ENCODE assay signal across 18 cellular contexts in the genomic region with DNA sequence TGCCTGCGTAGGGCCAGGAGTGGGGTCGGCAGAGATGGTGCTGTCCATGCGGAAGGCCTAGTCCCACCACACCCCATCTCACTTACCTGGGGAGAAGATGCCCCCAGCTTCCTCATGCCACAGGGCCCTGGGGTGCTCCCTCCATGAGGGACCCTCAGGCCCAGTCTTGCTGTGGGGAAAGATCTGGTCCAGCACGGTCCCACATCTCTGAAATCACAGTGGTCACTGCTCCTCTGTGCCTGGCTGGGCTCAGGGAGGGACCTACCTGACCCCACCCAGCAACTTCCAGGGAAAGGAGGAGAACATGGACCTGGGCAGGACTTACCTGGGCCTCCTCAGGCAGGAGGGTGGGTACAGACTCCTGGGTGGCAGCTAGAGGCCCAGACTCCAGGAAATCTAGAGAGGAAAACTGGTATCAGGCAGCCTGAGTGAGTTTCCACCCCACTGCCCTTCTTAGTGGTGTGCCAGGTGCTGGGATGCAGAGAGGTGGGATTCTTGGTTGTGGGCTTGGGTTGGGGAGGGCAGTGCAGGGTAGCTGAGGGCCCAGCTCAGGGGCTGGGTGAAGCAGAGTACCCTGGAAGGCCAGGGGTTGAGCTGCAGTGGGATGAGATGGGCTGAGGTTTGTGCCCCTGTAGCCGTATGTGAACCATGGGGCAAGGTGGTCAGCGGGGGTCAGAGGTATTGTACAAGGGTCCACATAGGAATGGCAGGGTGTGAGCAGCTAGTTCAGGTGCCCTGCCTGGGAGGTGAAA. TPM values are rescaled to one million over a fixed set of nuclear protein-coding genes. Genes with fewer than 3 reads are reported as not detected.
DNase-seq lines count a peak whose midpoint lies in the region; ATAC-seq, FAIRE-seq and TF ChIP-seq lines count a peak whose summit lies in the region.
"Had no signal": no experiment of that assay in that cellular context is flagged by ENCODE, and none has a peak within 500 bp of the region (broad histone marks: within the 10 kb centered on the region; RNA-seq: fewer than 3 reads in every experiment).

No MANE protein-coding gene starts in this region.

- no peak overlapping the region for H3K4me2 ChIP-seq in HepG2 (ENCODE audit: low read depth, low read length)

- ATAC-seq in HepG2 (no peak), HG02763 (IDR thresholded peaks at IDR 0.05; ENCODE audit: unreplicated experiment) (no peak)
- no peak for ATAC-seq in stimulated activated memory B cell treated with anti-CD40 and anti-IgM and Interleukin-4, amounts not matched to agents 10 μg/mL and 1 μg/mL and 100 μg/mL, for 72 hours
- ATAC-seq: activated CD4-positive, CD25-positive, alpha-beta regulatory T cell treated with anti-CD3 and anti-CD28 coated beads, Interleukin-2, amount 50 U/mL, for 24 hours had no signal

- H3K36me3 ChIP-seq in Peyer's patch (peaks cover 0 to 23% (median 0%) of the 10 kb centered on the region in 3 donors), HepG2 (replicated peaks in 1 of 2; ENCODE audit: control insufficient read depth in 1 of 2, insufficient read depth in 2 of 2, low read length in 2 of 2) (no peaks in the 10 kb centered on the region; a peak in 2 of 5 replicates)

- POLR2A ChIA-PET in activated CD4-positive, alpha-beta T cell treated with anti-CD3 and anti-CD28 coated beads, Interleukin-2, amount 10 ng/mL, durations not matched to agents 7 days and 5 days (lab: Charles Lee) = no interaction called here
- POLR2A ChIA-PET in HepG2 (lab: Yijun Ruan, JAX) = interaction anchor here (1.4 kb wide), 1 partner anchor 10 kb away, joined by 8 read pairs; no protein-coding TSS in a partner anchor

- in situ Hi-C loops in HepG2 (cut with HindIII; ENCODE audit: extremely low pct_ligation_motif_present, low pct_unique_long_range_greater_than_20kb) = no loop called here

- H3K9ac ChIP-seq in HepG2 (ENCODE audit: insufficient read depth, low read depth, low read length) = no peak overlapping the region

- intact Hi-C loops in HepG2 (cut with micrococcal nuclease; ENCODE audit: unreplicated experiment) = no loop called here

- CTCF ChIA-PET in activated CD4-positive, alpha-beta T cell treated with anti-CD3 and anti-CD28 coated beads, Interleukin-2, amount 10 ng/mL, durations not matched to agents 7 days and 5 days (lab: Charles Lee) = interaction anchor here (0.6 to 1.7 kb wide), 4 partner anchors 8 to 342 kb away, joined by 3 to 7 read pairs (median 4); a partner anchor contains a TSS
- CTCF ChIA-PET in HepG2 (lab: Yijun Ruan, JAX; ENCODE audit: low intra/inter-chr PET ratio, low total read pairs) = no interaction called here

- H4K20me1 ChIP-seq in HepG2 (ENCODE audit: insufficient read depth, low read length) = no peaks in the 10 kb centered on the region

- H3K36me3 Mint-ChIP-seq in activated CD4-positive, alpha-beta T cell treated with anti-CD3 and anti-CD28 coated beads, Interleukin-2, amount 10 ng/mL, durations not matched to agents 7 days and 5 days (ENCODE audit: low read depth) = peaks cover 26% of the 10 kb centered on the region
- peaks cover 37% of the 10 kb centered on the region for H3K36me3 Mint-ChIP-seq in stimulated activated memory B cell treated with anti-CD40 and anti-IgM and Interleukin-4, amounts not matched to agents 10 μg/mL and 1 μg/mL and 100 μg/mL, for 72 hours

- H3K9me3 ChIP-seq in Peyer's patch (no peaks in the 10 kb centered on the region), HepG2 (ENCODE audit: low read length) (no peaks in the 10 kb centered on the region)

- H3K27ac ChIP-seq in Peyer's patch (no peak overlapping the region), HepG2 (ENCODE audit: extremely low read length, insufficient read depth, low read length) (no peak overlapping the region)

- H3K4me1 ChIP-seq in Peyer's patch (peaks cover 0 to 12% (median 5%) of the 10 kb centered on the region in 4 donors), HepG2 (ENCODE audit: insufficient read depth, low read length) (peaks cover 28% of the 10 kb centered on the region)

- TF ChIP-seq RAD21 in HepG2 (CRISPR knock-in tag; IDR thresholded peaks at IDR 0.05) = no peak

- H2AFZ ChIP-seq in HepG2 (ENCODE audit: low read length) = no peak overlapping the region

- BruUV-seq in HepG2 (replicated peaks; lab: Mats Ljungman, UMichigan) = no TSS peak

- H3K27me3 ChIP-seq in Peyer's patch (no peaks in the 10 kb centered on the region), HepG2 (ENCODE audit: control insufficient read depth in 1 of 2, insufficient read depth in 2 of 2, low read length in 2 of 2) (no peaks in the 10 kb centered on the region)

- peak overlapping the region; percentile 5 for H3K27ac Mint-ChIP-seq in activated CD4-positive, alpha-beta T cell treated with anti-CD3 and anti-CD28 coated beads, Interleukin-2, amount 10 ng/mL, durations not matched to agents 7 days and 5 days
- peak overlapping the region; percentile 47 for H3K27ac Mint-ChIP-seq in stimulated activated memory B cell treated with anti-CD40 and anti-IgM and Interleukin-4, amounts not matched to agents 10 μg/mL and 1 μg/mL and 100 μg/mL, for 72 hours
- H3K27ac Mint-ChIP-seq: endodermal cell had no signal

- no peak for TF ChIP-seq CTCF in Peyer's patch (IDR thresholded peaks at IDR 0.05)
- no peak for TF ChIP-seq CTCF in HepG2 (CRISPR knock-in tag; IDR thresholded peaks at IDR 0.05)

- H3K4me3 ChIP-seq in Peyer's patch = no peak overlapping the region
- no peak overlapping the region for H3K4me3 ChIP-seq in HepG2 (replicated peaks in 1 of 3; ENCODE audit: insufficient read depth in 1 of 3, low read depth in 2 of 3, low read length in 3 of 3)

- DNase-seq in activated CD4-positive, alpha-beta T cell treated with anti-CD3 and anti-CD28 coated beads, Interleukin-2, amount 10 ng/mL, durations not matched to agents 7 days and 5 days = no peak
- no peak for DNase-seq in activated CD4-positive, alpha-beta T cell treated with anti-CD3 and anti-CD28 coated beads for 4 hours
- DNase-seq in Peyer's patch = peak; percentile 10 to 40 (median 25)
- no peak for DNase-seq in HepG2 (ENCODE audit: low spot score)
- DNase-seq in NCI-H2081 treated with DMSO at 0.1 percent for 48 hours (lab: John Stamatoyannopoulos, UW) = no peak
- DNase-seq in AG08395 (ENCODE audit: low spot score) = no peak
- DNase-seq: CD4-positive, alpha-beta memory T cell; endodermal cell; H9; hippocampal formation; Karpas-422; NCI-H1092 treated with DMSO at 0.1 percent for 48 hours; NCI-H748 treated with DMSO at 0.1 percent for 48 hours had no signal

- TF ChIP-seq EP300 in HepG2 (IDR thresholded peaks at IDR 0.05; ENCODE audit: low read depth in 2 of 2, low read length in 2 of 2) (no peak), HepG2 (CRISPR knock-in tag; IDR thresholded peaks at IDR 0.05; ENCODE audit: borderline replicate concordance) (no peak)

- no peaks in the 10 kb centered on the region for H3K27me3 Mint-ChIP-seq in activated CD4-positive, alpha-beta T cell treated with anti-CD3 and anti-CD28 coated beads, Interleukin-2, amount 10 ng/mL, durations not matched to agents 7 days and 5 days
- no peaks in the 10 kb centered on the region for H3K27me3 Mint-ChIP-seq in stimulated activated memory B cell treated with anti-CD40 and anti-IgM and Interleukin-4, amounts not matched to agents 10 μg/mL and 1 μg/mL and 100 μg/mL, for 72 hours
- H3K27me3 Mint-ChIP-seq: CD4-positive, alpha-beta memory T cell had no signal

- H3K4me1 Mint-ChIP-seq in activated CD4-positive, alpha-beta T cell treated with anti-CD3 and anti-CD28 coated beads, Interleukin-2, amount 10 ng/mL, durations not matched to agents 7 days and 5 days = peaks cover 37% of the 10 kb centered on the region
- H3K4me1 Mint-ChIP-seq in stimulated activated memory B cell treated with anti-CD40 and anti-IgM and Interleukin-4, amounts not matched to agents 10 μg/mL and 1 μg/mL and 100 μg/mL, for 72 hours = peaks cover 43% of the 10 kb centered on the region

- H3K79me2 ChIP-seq in HepG2 (ENCODE audit: insufficient read depth, low read length) = no peaks in the 10 kb centered on the region

- no peak for TF ChIP-seq POLR2A in Peyer's patch (IDR thresholded peaks at IDR 0.05)
- TF ChIP-seq POLR2A in HepG2 (IDR thresholded peaks at IDR 0.05; ENCODE audit: insufficient read depth in 1 of 2, low read depth in 2 of 2, low read length in 2 of 2) = no peak

- 98% methylated on average over 5 of the region's 6 CpGs for WGBS in HepG2 (ENCODE audit: low lambda C conversion rate)

- FAIRE-seq in HepG2 (lab: Jason Lieb, UNC) = no peak
- FAIRE-seq: GM18507 had no signal

- no peaks in the 10 kb centered on the region for H3K9me3 Mint-ChIP-seq in activated CD4-positive, alpha-beta T cell treated with anti-CD3 and anti-CD28 coated beads, Interleukin-2, amount 10 ng/mL, durations not matched to agents 7 days and 5 days
- peaks cover 3% of the 10 kb centered on the region for H3K9me3 Mint-ChIP-seq in stimulated activated memory B cell treated with anti-CD40 and anti-IgM and Interleukin-4, amounts not matched to agents 10 μg/mL and 1 μg/mL and 100 μg/mL, for 72 hours
- H3K9me3 Mint-ChIP-seq: activated T-helper 1 cell treated with anti-CD3 and anti-CD28 coated beads, Interleukin-12 subunit alpha, Interleukin-12 subunit beta, Interleukin-2, Interleukin-4 antibody, amounts not matched to agents 30 ng/mL and 10 ng/mL and 1 ng/mL, durations not matched to agents 14 hours and 24 hours and 36 hours; endodermal cell; H9 had no signal

- no peak overlapping the region for H3K4me3 Mint-ChIP-seq in activated CD4-positive, alpha-beta T cell treated with anti-CD3 and anti-CD28 coated beads, Interleukin-2, amount 10 ng/mL, durations not matched to agents 7 days and 5 days
- no peak overlapping the region for H3K4me3 Mint-ChIP-seq in stimulated activated memory B cell treated with anti-CD40 and anti-IgM and Interleukin-4, amounts not matched to agents 10 μg/mL and 1 μg/mL and 100 μg/mL, for 72 hours
- H3K4me3 Mint-ChIP-seq: activated T-helper 1 cell treated with anti-CD3 and anti-CD28 coated beads, Interleukin-12 subunit alpha, Interleukin-12 subunit beta, Interleukin-2, Interleukin-4 antibody, amounts not matched to agents 30 ng/mL and 10 ng/mL and 1 ng/mL, durations not matched to agents 14 hours and 24 hours and 36 hours; endodermal cell had no signal

RNA-seq across cellular contexts. Expression of a gene that starts 3.8 kb away (rescaled TPM):
- 10 to 100 TPM; 28.6 to 33.1 TPM for total RNA-seq in activated CD4-positive, alpha-beta T cell treated with anti-CD3 and anti-CD28 coated beads, Interleukin-2, amount 10 ng/mL, durations not matched to agents 7 days and 5 days
- total RNA-seq in Peyer's patch (100 to 1,000 TPM in 1 of 4 donors, 10 to 100 TPM in 3; 60.9 to 123 (median 82.3) TPM), HepG2 (2016; rRNA removed; fragmentation: Illumina TruSeq; extraction: Trizol) (1.3 and 3.1 TPM in 2 replicates)
- 0.97 and 1.1 TPM in 2 replicates for total RNA-seq in HepG2 (2016; cell fraction: cytosol; rRNA removed; fragmentation: Illumina TruSeq; extraction: Trizol; ENCODE audit: low read depth)
- 1.0 and 3.4 TPM in 2 replicates for total RNA-seq in HepG2 (2016; cell fraction: insoluble cytoplasmic fraction; rRNA removed; fragmentation: Illumina TruSeq; extraction: Trizol)
- 1.1 and 1.4 TPM in 2 replicates for total RNA-seq in HepG2 (2016; cell fraction: membrane; rRNA removed; fragmentation: Illumina TruSeq; extraction: Trizol)
- 3.8 and 4.3 TPM in 2 replicates for total RNA-seq in HepG2 (2016; cell fraction: nucleus; rRNA removed; fragmentation: Illumina TruSeq; extraction: Trizol)
- polyA plus RNA-seq in HepG2 (2011; rRNA removed) = 8.1 and 10.0 TPM in 2 replicates
- 3.4 and 6.6 TPM in 2 replicates for polyA plus RNA-seq in HepG2 (2011; cell fraction: cytosol; rRNA removed)
- polyA plus RNA-seq in HepG2 (2011; cell fraction: nucleus; rRNA removed) = 73.5 and 84.6 TPM in 2 replicates
- polyA plus RNA-seq in HepG2 (2012) = 4.8 and 6.6 TPM in 2 replicates
- polyA plus RNA-seq in HepG2 (2016; cell fraction: cytosol; fragmentation: Illumina TruSeq; extraction: Trizol; ENCODE audit: low read depth) = 0.12 and 0.23 TPM in 2 replicates
- polyA plus RNA-seq in HepG2 (2016; cell fraction: insoluble cytoplasmic fraction; fragmentation: Illumina TruSeq; extraction: Trizol; ENCODE audit: low read depth) = 1.3 and 1.5 TPM in 2 replicates
- polyA plus RNA-seq in HepG2 (2016; cell fraction: membrane; fragmentation: Illumina TruSeq; extraction: Trizol; ENCODE audit: low read depth) = 0.18 and 0.57 TPM in 2 replicates
- 15.9 and 16.0 TPM in 2 replicates for polyA plus RNA-seq in HepG2 (2016; cell fraction: nucleus; fragmentation: Illumina TruSeq; extraction: Trizol; ENCODE audit: insufficient read depth, low read depth)
- polyA minus RNA-seq in HepG2 (2011; rRNA and poly(A)+ RNA removed; ENCODE audit: low replicate concordance) = 12.8 and 32.3 TPM in 2 replicates
- polyA minus RNA-seq in HepG2 (2011; cell fraction: cytosol; rRNA and poly(A)+ RNA removed) = 1.9 and 3.2 TPM in 2 replicates
- polyA minus RNA-seq in HepG2 (2011; cell fraction: nucleus; rRNA and poly(A)+ RNA removed) = 11.1 and 11.8 TPM in 2 replicates

RNA-seq across cellular contexts. Expression of a gene that starts 11.0 kb away (rescaled TPM):
- total RNA-seq in activated CD4-positive, alpha-beta T cell treated with anti-CD3 and anti-CD28 coated beads, Interleukin-2, amount 10 ng/mL, durations not matched to agents 7 days and 5 days = 10 to 100 TPM; 82.8 to 96.0 TPM
- total RNA-seq in Peyer's patch = 10 to 100 TPM; 10.2 to 37.1 (median 18.5) TPM
- total RNA-seq in HepG2 (2016; rRNA removed; fragmentation: Illumina TruSeq; extraction: Trizol) = 29.5 and 36.2 TPM in 2 replicates
- total RNA-seq in HepG2 (2016; cell fraction: cytosol; rRNA removed; fragmentation: Illumina TruSeq; extraction: Trizol; ENCODE audit: low read depth) = 14.2 and 15.5 TPM in 2 replicates
- total RNA-seq in HepG2 (2016; cell fraction: insoluble cytoplasmic fraction; rRNA removed; fragmentation: Illumina TruSeq; extraction: Trizol) = 25.4 and 36.1 TPM in 2 replicates
- 26.0 and 30.0 TPM in 2 replicates for total RNA-seq in HepG2 (2016; cell fraction: membrane; rRNA removed; fragmentation: Illumina TruSeq; extraction: Trizol)
- total RNA-seq in HepG2 (2016; cell fraction: nucleus; rRNA removed; fragmentation: Illumina TruSeq; extraction: Trizol) = 14.4 and 19.6 TPM in 2 replicates
- polyA plus RNA-seq in HepG2 (2011; rRNA removed) = 50.3 and 55.5 TPM in 2 replicates
- 32.0 and 34.7 TPM in 2 replicates for polyA plus RNA-seq in HepG2 (2011; cell fraction: cytosol; rRNA removed)
- polyA plus RNA-seq in HepG2 (2011; cell fraction: nucleus; rRNA removed) = 59.9 and 61.9 TPM in 2 replicates
- polyA plus RNA-seq in HepG2 (2012) = 47.3 and 47.7 TPM in 2 replicates
- polyA plus RNA-seq in HepG2 (2016; cell fraction: cytosol; fragmentation: Illumina TruSeq; extraction: Trizol; ENCODE audit: low read depth) = 22.8 and 27.9 TPM in 2 replicates
- polyA plus RNA-seq in HepG2 (2016; cell fraction: insoluble cytoplasmic fraction; fragmentation: Illumina TruSeq; extraction: Trizol; ENCODE audit: low read depth) = 54.2 and 62.5 TPM in 2 replicates
- 30.4 and 40.6 TPM in 2 replicates for polyA plus RNA-seq in HepG2 (2016; cell fraction: membrane; fragmentation: Illumina TruSeq; extraction: Trizol; ENCODE audit: low read depth)
- 53.2 and 66.7 TPM in 2 replicates for polyA plus RNA-seq in HepG2 (2016; cell fraction: nucleus; fragmentation: Illumina TruSeq; extraction: Trizol; ENCODE audit: insufficient read depth, low read depth)
- 39.7 and 154 TPM in 2 replicates for polyA minus RNA-seq in HepG2 (2011; rRNA and poly(A)+ RNA removed; ENCODE audit: low replicate concordance)
- polyA minus RNA-seq in HepG2 (2011; cell fraction: cytosol; rRNA and poly(A)+ RNA removed) = 26.9 and 27.3 TPM in 2 replicates
- 20.8 and 23.0 TPM in 2 replicates for polyA minus RNA-seq in HepG2 (2011; cell fraction: nucleus; rRNA and poly(A)+ RNA removed)

RNA-seq across cellular contexts. Expression of a gene that starts 14.5 kb away (rescaled TPM):
- 100 to 1,000 TPM; 128 to 137 TPM for total RNA-seq in activated CD4-positive, alpha-beta T cell treated with anti-CD3 and anti-CD28 coated beads, Interleukin-2, amount 10 ng/mL, durations not matched to agents 7 days and 5 days
- total RNA-seq in Peyer's patch (100 to 1,000 TPM in 2 of 4 donors, 10 to 100 TPM in 2; 79.2 to 115 (median 101) TPM), HepG2 (2016; rRNA removed; fragmentation: Illumina TruSeq; extraction: Trizol) (55.0 and 70.9 TPM in 2 replicates)
- total RNA-seq in HepG2 (2016; cell fraction: cytosol; rRNA removed; fragmentation: Illumina TruSeq; extraction: Trizol; ENCODE audit: low read depth) = 45.6 and 61.8 TPM in 2 replicates
- total RNA-seq in HepG2 (2016; cell fraction: insoluble cytoplasmic fraction; rRNA removed; fragmentation: Illumina TruSeq; extraction: Trizol) = 56.2 and 72.4 TPM in 2 replicates
- 35.3 and 50.0 TPM in 2 replicates for total RNA-seq in HepG2 (2016; cell fraction: membrane; rRNA removed; fragmentation: Illumina TruSeq; extraction: Trizol)
- total RNA-seq in HepG2 (2016; cell fraction: nucleus; rRNA removed; fragmentation: Illumina TruSeq; extraction: Trizol) = 22.1 and 25.7 TPM in 2 replicates
- 49.7 and 51.4 TPM in 2 replicates for polyA plus RNA-seq in HepG2 (2011; rRNA removed)
- polyA plus RNA-seq in HepG2 (2011; cell fraction: cytosol; rRNA removed) = 61.9 and 66.7 TPM in 2 replicates
- 108 and 113 TPM in 2 replicates for polyA plus RNA-seq in HepG2 (2011; cell fraction: nucleus; rRNA removed)
- polyA plus RNA-seq in HepG2 (2012) = 41.7 and 46.0 TPM in 2 replicates
- polyA plus RNA-seq in HepG2 (2016; cell fraction: cytosol; fragmentation: Illumina TruSeq; extraction: Trizol; ENCODE audit: low read depth) = 56.7 and 73.4 TPM in 2 replicates
- 88.0 and 94.2 TPM in 2 replicates for polyA plus RNA-seq in HepG2 (2016; cell fraction: insoluble cytoplasmic fraction; fragmentation: Illumina TruSeq; extraction: Trizol; ENCODE audit: low read depth)
- 38.7 and 48.0 TPM in 2 replicates for polyA plus RNA-seq in HepG2 (2016; cell fraction: membrane; fragmentation: Illumina TruSeq; extraction: Trizol; ENCODE audit: low read depth)
- polyA plus RNA-seq in HepG2 (2016; cell fraction: nucleus; fragmentation: Illumina TruSeq; extraction: Trizol; ENCODE audit: insufficient read depth, low read depth) = 55.6 and 56.2 TPM in 2 replicates
- polyA minus RNA-seq in HepG2 (2011; rRNA and poly(A)+ RNA removed; ENCODE audit: low replicate concordance) = 46.3 and 131 TPM in 2 replicates
- polyA minus RNA-seq in HepG2 (2011; cell fraction: cytosol; rRNA and poly(A)+ RNA removed) = 25.4 and 27.7 TPM in 2 replicates
- 21.0 and 24.5 TPM in 2 replicates for polyA minus RNA-seq in HepG2 (2011; cell fraction: nucleus; rRNA and poly(A)+ RNA removed)

RNA-seq across cellular contexts. Expression of a gene that starts 25.5 kb away (rescaled TPM):
- 100 to 1,000 TPM; 457 to 560 TPM for total RNA-seq in activated CD4-positive, alpha-beta T cell treated with anti-CD3 and anti-CD28 coated beads, Interleukin-2, amount 10 ng/mL, durations not matched to agents 7 days and 5 days
- total RNA-seq in Peyer's patch (100 to 1,000 TPM; 164 to 281 (median 196) TPM), HepG2 (2016; rRNA removed; fragmentation: Illumina TruSeq; extraction: Trizol) (302 and 361 TPM in 2 replicates)
- 29.3 and 34.8 TPM in 2 replicates for total RNA-seq in HepG2 (2016; cell fraction: cytosol; rRNA removed; fragmentation: Illumina TruSeq; extraction: Trizol; ENCODE audit: low read depth)
- total RNA-seq in HepG2 (2016; cell fraction: insoluble cytoplasmic fraction; rRNA removed; fragmentation: Illumina TruSeq; extraction: Trizol) = 282 and 373 TPM in 2 replicates
- 118 and 119 TPM in 2 replicates for total RNA-seq in HepG2 (2016; cell fraction: membrane; rRNA removed; fragmentation: Illumina TruSeq; extraction: Trizol)
- 266 and 307 TPM in 2 replicates for total RNA-seq in HepG2 (2016; cell fraction: nucleus; rRNA removed; fragmentation: Illumina TruSeq; extraction: Trizol)
- 439 and 461 TPM in 2 replicates for polyA plus RNA-seq in HepG2 (2011; rRNA removed)
- polyA plus RNA-seq in HepG2 (2011; cell fraction: cytosol; rRNA removed) = 192 and 284 TPM in 2 replicates
- 913 and 1,149 TPM in 2 replicates for polyA plus RNA-seq in HepG2 (2011; cell fraction: nucleus; rRNA removed)
- 400 and 525 TPM in 2 replicates for polyA plus RNA-seq in HepG2 (2012)
- 31.8 and 43.0 TPM in 2 replicates for polyA plus RNA-seq in HepG2 (2016; cell fraction: cytosol; fragmentation: Illumina TruSeq; extraction: Trizol; ENCODE audit: low read depth)
- 296 and 460 TPM in 2 replicates for polyA plus RNA-seq in HepG2 (2016; cell fraction: insoluble cytoplasmic fraction; fragmentation: Illumina TruSeq; extraction: Trizol; ENCODE audit: low read depth)
- polyA plus RNA-seq in HepG2 (2016; cell fraction: membrane; fragmentation: Illumina TruSeq; extraction: Trizol; ENCODE audit: low read depth) = 94.7 and 105 TPM in 2 replicates
- 574 and 592 TPM in 2 replicates for polyA plus RNA-seq in HepG2 (2016; cell fraction: nucleus; fragmentation: Illumina TruSeq; extraction: Trizol; ENCODE audit: insufficient read depth, low read depth)
- polyA minus RNA-seq in HepG2 (2011; rRNA and poly(A)+ RNA removed; ENCODE audit: low replicate concordance) = 1,983 and 2,170 TPM in 2 replicates
- polyA minus RNA-seq in HepG2 (2011; cell fraction: cytosol; rRNA and poly(A)+ RNA removed) = 465 and 488 TPM in 2 replicates
- polyA minus RNA-seq in HepG2 (2011; cell fraction: nucleus; rRNA and poly(A)+ RNA removed) = 351 and 419 TPM in 2 replicates

RNA-seq across cellular contexts. Expression of a gene that starts 49.8 kb away (rescaled TPM):
- 10 to 100 TPM; 17.9 to 19.9 TPM for total RNA-seq in activated CD4-positive, alpha-beta T cell treated with anti-CD3 and anti-CD28 coated beads, Interleukin-2, amount 10 ng/mL, durations not matched to agents 7 days and 5 days
- total RNA-seq in Peyer's patch (10 to 100 TPM in 3 of 4 donors, 1 to 10 TPM in 1; 7.4 to 21.6 (median 14.3) TPM), HepG2 (2016; rRNA removed; fragmentation: Illumina TruSeq; extraction: Trizol) (2.0 and 3.7 TPM in 2 replicates)
- total RNA-seq in HepG2 (2016; cell fraction: cytosol; rRNA removed; fragmentation: Illumina TruSeq; extraction: Trizol; ENCODE audit: low read depth) = 1.0 and 1.1 TPM in 2 replicates
- 1.9 and 3.8 TPM in 2 replicates for total RNA-seq in HepG2 (2016; cell fraction: insoluble cytoplasmic fraction; rRNA removed; fragmentation: Illumina TruSeq; extraction: Trizol)
- 2.8 TPM in 2 replicates for total RNA-seq in HepG2 (2016; cell fraction: membrane; rRNA removed; fragmentation: Illumina TruSeq; extraction: Trizol)
- 2.7 and 3.4 TPM in 2 replicates for total RNA-seq in HepG2 (2016; cell fraction: nucleus; rRNA removed; fragmentation: Illumina TruSeq; extraction: Trizol)
- 3.0 and 3.2 TPM in 2 replicates for polyA plus RNA-seq in HepG2 (2011; rRNA removed)
- 1.7 and 2.6 TPM in 2 replicates for polyA plus RNA-seq in HepG2 (2011; cell fraction: cytosol; rRNA removed)
- 10.2 and 12.2 TPM in 2 replicates for polyA plus RNA-seq in HepG2 (2011; cell fraction: nucleus; rRNA removed)
- 2.7 and 4.2 TPM in 2 replicates for polyA plus RNA-seq in HepG2 (2012)
- 0.78 and 0.83 TPM in 2 replicates for polyA plus RNA-seq in HepG2 (2016; cell fraction: cytosol; fragmentation: Illumina TruSeq; extraction: Trizol; ENCODE audit: low read depth)
- polyA plus RNA-seq in HepG2 (2016; cell fraction: insoluble cytoplasmic fraction; fragmentation: Illumina TruSeq; extraction: Trizol; ENCODE audit: low read depth) = 3.5 and 3.8 TPM in 2 replicates
- 2.0 and 2.4 TPM in 2 replicates for polyA plus RNA-seq in HepG2 (2016; cell fraction: membrane; fragmentation: Illumina TruSeq; extraction: Trizol; ENCODE audit: low read depth)
- 6.2 and 6.8 TPM in 2 replicates for polyA plus RNA-seq in HepG2 (2016; cell fraction: nucleus; fragmentation: Illumina TruSeq; extraction: Trizol; ENCODE audit: insufficient read depth, low read depth)
- polyA minus RNA-seq in HepG2 (2011; rRNA and poly(A)+ RNA removed; ENCODE audit: low replicate concordance) = 6.6 and 8.8 TPM in 2 replicates
- 2.9 and 3.8 TPM in 2 replicates for polyA minus RNA-seq in HepG2 (2011; cell fraction: cytosol; rRNA and poly(A)+ RNA removed)
- polyA minus RNA-seq in HepG2 (2011; cell fraction: nucleus; rRNA and poly(A)+ RNA removed) = 7.0 and 7.3 TPM in 2 replicates

Comparison
In these comparisons a context has a peak if more than half of its experiments do, and no peak if none do; other contexts are left out.
1. DNase-seq: peak in Peyer's patch (3 of 3); none in activated CD4-positive, alpha-beta T cell treated with anti-CD3 and anti-CD28 coated beads, Interleukin-2, amount 10 ng/mL, durations not matched to agents 7 days and 5 days (single experiment), activated CD4-positive, alpha-beta T cell treated with anti-CD3 and anti-CD28 coated beads for 4 hours (0 of 2), HepG2 (single experiment), NCI-H2081 treated with DMSO at 0.1 percent for 48 hours (single experiment) and AG08395 (single experiment).